ENCODE assay signal across 1 cellular context in genomic region chr2:215137329-215137686, GRCh38.
TF ChIP-seq lines count a peak whose summit lies in the region.

No MANE protein-coding gene starts in this region.

TF ChIP-seq in GM12891, 5 proteins besides CTCF, POLR2A, EP300 and RAD21:
- TF ChIP-seq POU2F2 (IDR thresholded peaks at IDR 0.05; ENCODE audit: low read depth, low read length) (no peak), PAX5 (IDR thresholded peaks at IDR 0.05; ENCODE audit: insufficient read depth, low read length, severe bottlenecking) (no peak), TAF1 (IDR thresholded peaks at IDR 0.05; ENCODE audit: low read depth, low read length) (no peak), SPI1 (IDR thresholded peaks at IDR 0.05; ENCODE audit: low read depth, low read length) (no peak), POLR2AphosphoS5 (IDR thresholded peaks at IDR 0.05; ENCODE audit: low read depth, low read length) (no peak)
TF ChIP-seq in GM12891: peak in this region for 0.
